In the genomic region with DNA sequence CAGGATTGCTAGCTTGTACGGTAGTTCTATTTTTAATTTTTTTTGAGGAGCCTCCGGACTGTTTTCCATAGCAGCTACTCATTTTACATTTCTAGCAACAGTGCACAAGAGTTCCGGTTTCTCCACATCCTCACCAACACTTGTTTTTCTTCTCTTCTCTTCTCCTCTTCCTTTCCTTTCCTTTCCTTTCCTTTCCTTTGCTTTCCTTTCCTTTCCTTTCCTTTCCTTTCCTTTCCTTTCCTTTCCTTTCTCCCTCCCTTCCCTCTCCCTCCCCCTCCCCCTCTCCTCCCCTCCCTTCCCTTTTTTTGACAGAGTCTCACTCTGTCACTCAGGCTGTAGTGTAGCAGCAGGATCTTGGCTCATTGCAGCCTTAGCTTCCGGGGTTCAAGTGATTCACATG, we compare ENCODE assay signal across 11 cellular contexts. TPM values are rescaled to one million over a fixed set of nuclear protein-coding genes. Genes with fewer than 3 reads are reported as not detected.
"Had no signal": no experiment of that assay in that cellular context is flagged by ENCODE, and none has a peak within 500 bp of the region (broad histone marks: within the 10 kb centered on the region; RNA-seq: fewer than 3 reads in every experiment).

No MANE protein-coding gene starts in this region.

- H3K27ac ChIP-seq: KMS-11 had no signal

- FAIRE-seq: H1, H54, HTR-8/SVneo had no signal

- ATAC-seq: GM23338 had no signal

- H3K4me2 ChIP-seq: GM23338, KMS-11 had no signal

- H2AFZ ChIP-seq: GM23338 had no signal

- DNase-seq: H9, HCEC 1CT, HFFc6, IMR-90, KBM-7 had no signal

- H3K4me3 ChIP-seq: GM23338 had no signal

- H3K9ac ChIP-seq: KMS-11 had no signal

RNA-seq across cellular contexts. Expression of gene WBP2NL, which starts 9.3 kb away (rescaled TPM):
- total RNA-seq: H1, HFFc6, HT-29, IMR-90 had no signal
- polyA plus RNA-seq: GM23338, H1, IMR-90 had no signal

RNA-seq across cellular contexts. Expression of gene SEPTIN3, which starts 38.7 kb away (rescaled TPM):
- total RNA-seq: HT-29 had no signal
